ENCODE assay signal across 31 cellular contexts in the genomic region with DNA sequence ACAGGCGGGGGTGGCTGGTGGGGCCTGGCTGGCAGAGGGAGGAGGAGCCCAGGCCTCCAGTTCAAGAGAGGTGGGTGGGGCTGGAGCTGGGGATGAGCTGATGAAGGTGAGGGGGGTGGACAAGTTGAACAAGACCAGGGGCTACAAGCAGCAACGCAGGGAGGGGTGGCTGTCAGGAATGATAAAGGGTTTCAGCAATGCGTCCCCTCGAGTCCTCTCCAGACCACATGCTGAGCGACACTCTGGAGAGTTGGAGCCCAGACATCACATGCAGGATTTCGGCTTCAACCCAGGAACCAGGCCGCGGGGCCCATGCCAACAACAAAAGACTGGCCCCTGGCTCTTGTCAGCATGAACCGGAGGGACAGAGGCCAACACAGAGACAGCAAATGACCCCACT.
"Had no signal": no experiment of that assay in that cellular context is flagged by ENCODE, and none has a peak within 500 bp of the region (broad histone marks: within the 10 kb centered on the region; RNA-seq: fewer than 3 reads in every experiment).

No MANE protein-coding gene starts in this region.

- H3K27ac ChIP-seq: adrenal gland, body of pancreas, breast epithelium, KMS-11, Peyer's patch, SJSA1 had no signal

- H3K9me3 ChIP-seq: adrenal gland, body of pancreas, breast epithelium, Peyer's patch, SK-N-SH had no signal

- H3K4me3 ChIP-seq: adrenal gland, body of pancreas, breast epithelium, Peyer's patch, SJSA1 had no signal

- H3K36me3 Mint-ChIP-seq: activated CD4-positive, alpha-beta memory T cell treated with anti-CD3 and anti-CD28 coated beads for 36 hours; activated naive CD4-positive, alpha-beta T cell treated with anti-CD3 and anti-CD28 coated beads, Interleukin-2, amount 50 U/mL, for 72 hours had no signal

- H3K4me3 Mint-ChIP-seq: activated CD4-positive, alpha-beta memory T cell treated with anti-CD3 and anti-CD28 coated beads for 36 hours; activated CD4-positive, alpha-beta T cell treated with anti-CD3 and anti-CD28 coated beads for 36 hours; activated T-cell treated with anti-CD3 and anti-CD28 coated beads, Interleukin-2, amount 50 U/mL, for 4 hours; activated T-helper 1 cell treated with anti-CD3 and anti-CD28 coated beads, Interleukin-12 subunit alpha, Interleukin-12 subunit beta, Interleukin-2, Interleukin-4 antibody, amounts not matched to agents 30 ng/mL and 10 ng/mL and 1 ng/mL, durations not matched to agents 14 hours and 24 hours and 36 hours; T-helper 1 cell treated with Interleukin-12 subunit alpha and Interleukin-12 subunit beta and Interleukin-4 antibody, amounts not matched to agents 30 μg/mL and 1 μg/mL, for 36 hours; T-helper 2 cell treated with Interferon-gamma antibody and Interleukin-4, amounts not matched to agents 5 μg/mL and 100 μg/mL, for 36 hours had no signal

- DNase-seq: activated CD4-positive, alpha-beta memory T cell treated with anti-CD3 and anti-CD28 coated beads for 36 hours; activated CD4-positive, alpha-beta T cell treated with anti-CD3 and anti-CD28 coated beads for 36 hours; activated CD4-positive, alpha-beta T cell treated with anti-CD3 and anti-CD28 coated beads, Interleukin-2, amount 50 U/mL, for 1 hour; activated CD8-positive, alpha-beta memory T cell treated with anti-CD3 and anti-CD28 coated beads, Interleukin-2, amount 50 U/mL, for 4 hours; activated naive CD4-positive, alpha-beta T cell treated with Interleukin-2 at 50 U/mL for 16 hours; activated T-cell treated with anti-CD3 and anti-CD28 coated beads for 4 hours; activated T-cell treated with anti-CD3 and anti-CD28 coated beads, Interleukin-2, amount 50 U/mL, for 4 hours; adrenal gland; body of pancreas; caudate nucleus; NCI-H1092 treated with DMSO at 0.1 percent for 48 hours; NCI-H1417; NCI-H1694; NCI-H1930; NCI-H2081 treated with DMSO at 0.1 percent for 48 hours; NCI-H226; NCI-H446 treated with DMSO at 0.1 percent for 48 hours; NCI-H524 treated with DMSO at 0.1 percent for 48 hours; PC-3; RPMI8226; SHP77 treated with DMSO at 0.1 percent for 48 hours; SK-N-SH had no signal

- H3K4me1 Mint-ChIP-seq: activated CD4-positive, alpha-beta T cell treated with anti-CD3 and anti-CD28 coated beads for 36 hours had no signal

- H3K4me1 ChIP-seq: adrenal gland, body of pancreas, breast epithelium, Peyer's patch, SJSA1 had no signal

- H3K27ac Mint-ChIP-seq: activated CD4-positive, alpha-beta memory T cell treated with anti-CD3 and anti-CD28 coated beads for 36 hours; activated CD4-positive, alpha-beta T cell treated with anti-CD3 and anti-CD28 coated beads for 36 hours; activated T-helper 1 cell treated with anti-CD3 and anti-CD28 coated beads, Interleukin-12 subunit alpha, Interleukin-12 subunit beta, Interleukin-2, Interleukin-4 antibody, amounts not matched to agents 30 ng/mL and 10 ng/mL and 1 ng/mL, durations not matched to agents 14 hours and 24 hours and 36 hours; T-helper 1 cell treated with Interleukin-12 subunit alpha and Interleukin-12 subunit beta and Interleukin-4 antibody, amounts not matched to agents 30 μg/mL and 1 μg/mL, for 36 hours; T-helper 2 cell treated with Interferon-gamma antibody and Interleukin-4, amounts not matched to agents 5 μg/mL and 100 μg/mL, for 36 hours had no signal

- H3K9me3 Mint-ChIP-seq: activated CD4-positive, alpha-beta memory T cell treated with anti-CD3 and anti-CD28 coated beads for 36 hours; activated naive CD4-positive, alpha-beta T cell treated with anti-CD3 and anti-CD28 coated beads, Interleukin-2, amount 50 U/mL, for 72 hours; activated T-cell treated with anti-CD3 and anti-CD28 coated beads, Interleukin-2, amount 50 U/mL, for 4 hours; activated T-helper 1 cell treated with anti-CD3 and anti-CD28 coated beads, Interleukin-12 subunit alpha, Interleukin-12 subunit beta, Interleukin-2, Interleukin-4 antibody, amounts not matched to agents 30 ng/mL and 10 ng/mL and 1 ng/mL, durations not matched to agents 14 hours and 24 hours and 36 hours; T-helper 1 cell treated with Interleukin-12 subunit alpha and Interleukin-12 subunit beta and Interleukin-4 antibody, amounts not matched to agents 30 μg/mL and 1 μg/mL, for 36 hours; T-helper 2 cell treated with Interferon-gamma antibody and Interleukin-4, amounts not matched to agents 5 μg/mL and 100 μg/mL, for 36 hours had no signal

- H3K36me3 ChIP-seq: adrenal gland, breast epithelium, Peyer's patch, SJSA1 had no signal

- ATAC-seq: activated CD4-positive, alpha-beta T cell treated with anti-CD3 and anti-CD28 coated beads for 36 hours; activated CD4-positive, CD25-positive, alpha-beta regulatory T cell treated with anti-CD3 and anti-CD28 coated beads, Interleukin-2, amount 50 U/mL, for 24 hours; activated naive CD4-positive, alpha-beta T cell treated with anti-CD3 and anti-CD28 coated beads, Interleukin-2, amount 50 U/mL, for 72 hours; activated T-cell treated with anti-CD3 and anti-CD28 coated beads, Interleukin-2, amount 50 U/mL, for 4 hours; body of pancreas; PC-3 had no signal

- H3K27me3 ChIP-seq: body of pancreas, Peyer's patch, SJSA1 had no signal
